Comparison of ENCODE assay signal across 8 cellular contexts in genomic region chr5:177005619-177006264, GRCh38. TPM values are rescaled to one million over a fixed set of nuclear protein-coding genes. Genes with fewer than 3 reads are reported as not detected.
DNase-seq lines count a peak whose midpoint lies in the region; ATAC-seq and TF ChIP-seq lines count a peak whose summit lies in the region.

No MANE protein-coding gene starts in this region.

- H3K4me3 ChIP-seq in CD4-positive, alpha-beta memory T cell (ENCODE audit: low read length in 2 of 2): peak overlapping the region; percentile 7 to 62
- H3K4me3 ChIP-seq in HL-60 (replicated peaks; ENCODE audit: insufficient read depth, low read length) (peak overlapping the region; percentile 89), gastroesophageal sphincter (peak overlapping the region; percentile 96 to 99), neutrophil (ENCODE audit: low read depth in 1 of 2, low read length in 1 of 2) (peak overlapping the region; percentile 84 to 97), suprapubic skin (peak overlapping the region; percentile 78)

- intact Hi-C loops in CD4-positive, alpha-beta memory T cell (cut with micrococcal nuclease): loop anchor here (1.0 to 5.0 kb wide), 3 partner anchors 17 to 1622 kb away; partner anchors contain the start of genes CLK4, RNF44 and ZNF346

- H3K4me1 ChIP-seq in CD4-positive, alpha-beta memory T cell (ENCODE audit: insufficient read depth, low read length): peaks cover 23% of the 10 kb centered on the region
- H3K4me1 ChIP-seq in gastroesophageal sphincter: peaks cover 5 to 31% (median 16%) of the 10 kb centered on the region in 3 donors
- peaks cover 27 to 36% of the 10 kb centered on the region in 2 experiments for H3K4me1 ChIP-seq in neutrophil (ENCODE audit: control insufficient read depth in 1 of 2, insufficient read depth in 1 of 2, low read depth in 1 of 2, low read length in 1 of 2)
- H3K4me1 ChIP-seq in suprapubic skin: peaks cover 26% of the 10 kb centered on the region

- TF ChIP-seq CTCF in HL-60 (IDR thresholded peaks at IDR 0.05; ENCODE audit: insufficient read depth, low read length) (peak; percentile 37), gastroesophageal sphincter (IDR thresholded peaks at IDR 0.05) (peak; percentile 39 to 77 (median 54)), neutrophil (IDR thresholded peaks at IDR 0.05) (peak; percentile 80), suprapubic skin (IDR thresholded peaks at IDR 0.05) (peak in 1 of 2 donors; percentile 56)

- no peaks in the 10 kb centered on the region for H3K9me3 ChIP-seq in CD4-positive, alpha-beta memory T cell (ENCODE audit: control insufficient read depth in 1 of 2, low read length in 2 of 2)
- H3K9me3 ChIP-seq in gastroesophageal sphincter (no peaks in the 10 kb centered on the region), neutrophil (no peaks in the 10 kb centered on the region), suprapubic skin (no peaks in the 10 kb centered on the region)

- 0 to 1% methylated on average over 6 to 14 of the region's 51 CpGs for WGBS in gastroesophageal sphincter (ENCODE audit: low coverage in 1 of 2), 2 donors
- WGBS in suprapubic skin: under 1% methylated on average over 41 of the region's 51 CpGs

- POLR2A ChIA-PET in CD4-positive, alpha-beta memory T cell (lab: Charles Lee; ENCODE audit: partially characterized antibody): interaction anchor here (0.9 to 5.5 kb wide), 7 partner anchors 9 to 470 kb away, joined by 3 to 51 read pairs (median 3); partner anchors contain the start of genes RNF44 and ZNF346

- H3K27me3 ChIP-seq in CD4-positive, alpha-beta memory T cell (ENCODE audit: insufficient read depth, low read length): no peaks in the 10 kb centered on the region
- H3K27me3 ChIP-seq in HL-60 (ENCODE audit: insufficient read depth, poor library complexity, severe bottlenecking) (no peaks in the 10 kb centered on the region), gastroesophageal sphincter (no peaks in the 10 kb centered on the region), neutrophil (no peaks in the 10 kb centered on the region), suprapubic skin (no peaks in the 10 kb centered on the region)

- H3K27ac ChIP-seq in CD4-positive, alpha-beta memory T cell (ENCODE audit: low read depth, low read length): peak overlapping the region; percentile 86
- peak overlapping the region; percentile 95 for H3K27ac ChIP-seq in HL-60 (replicated peaks)
- peak overlapping the region; percentile 94 to 98 (median 97) for H3K27ac ChIP-seq in gastroesophageal sphincter
- peak overlapping the region; percentile 98 for H3K27ac ChIP-seq in neutrophil
- H3K27ac ChIP-seq in suprapubic skin: peak overlapping the region; percentile 93

- peaks cover 0 to 4% (median 0%) of the 10 kb centered on the region in 8 donors for H3K9me3 Mint-ChIP-seq in CD4-positive, alpha-beta memory T cell

- TF ChIP-seq EP300 in gastroesophageal sphincter (IDR thresholded peaks at IDR 0.05): no peak
- no peak for TF ChIP-seq EP300 in suprapubic skin (IDR thresholded peaks at IDR 0.05)

- DNase-seq in CD4-positive, alpha-beta memory T cell: peak; percentile 49 to 67 (median 63)
- DNase-seq in HL-60 (ENCODE audit: low read depth in 1 of 2, low spot score in 1 of 2): peak; percentile 52 to 69
- DNase-seq in RKO (ENCODE audit: low spot score): peak; percentile 86
- peak; percentile 51 for DNase-seq in activated gamma-delta T cell (lab: John Stamatoyannopoulos, UW)
- peak in 1 of 2 donors; percentile 86 for DNase-seq in suprapubic skin (ENCODE audit: low spot score in 2 of 2)

- no peaks in the 10 kb centered on the region for H3K36me3 ChIP-seq in CD4-positive, alpha-beta memory T cell (ENCODE audit: insufficient read depth, low read length)
- H3K36me3 ChIP-seq in gastroesophageal sphincter: no peaks in the 10 kb centered on the region
- H3K36me3 ChIP-seq in neutrophil: peaks cover 5% of the 10 kb centered on the region
- H3K36me3 ChIP-seq in suprapubic skin: no peaks in the 10 kb centered on the region

- no peaks in the 10 kb centered on the region for H3K27me3 Mint-ChIP-seq in CD4-positive, alpha-beta memory T cell

- peaks cover 7 to 13% of the 10 kb centered on the region in 2 donors for H3K36me3 Mint-ChIP-seq in CD4-positive, alpha-beta memory T cell

- H3K27ac Mint-ChIP-seq in CD4-positive, alpha-beta memory T cell: peak overlapping the region; percentile 91 to 97 (median 93)

- H3K4me3 Mint-ChIP-seq in CD4-positive, alpha-beta memory T cell: peak overlapping the region; percentile 91 to 96 (median 94)

- ATAC-seq in GM19452 (IDR thresholded peaks at IDR 0.05; ENCODE audit: unreplicated experiment) (peak; percentile 51), gastroesophageal sphincter (peak; percentile 78)

- H3K4me1 Mint-ChIP-seq in CD4-positive, alpha-beta memory T cell: peaks cover 26 to 40% (median 33%) of the 10 kb centered on the region in 4 donors

- CTCF ChIA-PET in CD4-positive, alpha-beta memory T cell (lab: Charles Lee; ENCODE audit: partially characterized antibody): interaction anchor here (1.2 to 1.9 kb wide), 9 partner anchors 12 to 345 kb away, joined by 3 to 8 read pairs (median 5); partner anchors contain the start of gene ZNF346

- no peak for TF ChIP-seq POLR2A in gastroesophageal sphincter (IDR thresholded peaks at IDR 0.05)
- no peak for TF ChIP-seq POLR2A in suprapubic skin (IDR thresholded peaks at IDR 0.05)

RNA-seq across cellular contexts. Expression of gene UIMC1, which starts 0.8 kb away (rescaled TPM):
- total RNA-seq in CD4-positive, alpha-beta memory T cell: 10 to 100 TPM; 57.1 to 61.7 TPM
- polyA plus RNA-seq in CD4-positive, alpha-beta memory T cell: 10 to 100 TPM; 16.7 to 25.3 TPM
- 10 to 100 TPM; 37.9 to 50.6 (median 44.7) TPM for total RNA-seq in gastroesophageal sphincter
- 10 to 100 TPM; 19.2 to 37.3 (median 23.2) TPM for total RNA-seq in suprapubic skin

RNA-seq across cellular contexts. Expression of gene ZNF346, which starts 16.8 kb away (rescaled TPM):
- total RNA-seq in CD4-positive, alpha-beta memory T cell: 10 to 100 TPM; 24.0 to 29.1 TPM
- 10 to 100 TPM in 1 of 2 donors, 1 to 10 TPM in 1; 7.3 to 18.9 TPM for polyA plus RNA-seq in CD4-positive, alpha-beta memory T cell
- 10 to 100 TPM; 12.9 to 16.9 (median 14.2) TPM for total RNA-seq in gastroesophageal sphincter
- total RNA-seq in suprapubic skin: 10 to 100 TPM; 13.9 to 29.0 (median 15.8) TPM

Comparison
In these comparisons a context has a peak if more than half of its experiments do, and no peak if none do; other contexts are left out.
1. H3K4me3 ChIP-seq: peak in every context shown above with its lines; median percentile 98 in gastroesophageal sphincter; 90 in neutrophil; 89 in HL-60; 78 in suprapubic skin; 34 in CD4-positive, alpha-beta memory T cell.